18 cellular contexts compared by ENCODE assay signal in genomic region chr6:20866940-20867630, GRCh38.
DNase-seq lines count a peak whose midpoint lies in the region; ATAC-seq, FAIRE-seq and TF ChIP-seq lines count a peak whose summit lies in the region.
"Had no signal": no experiment of that assay in that cellular context is flagged by ENCODE, and none has a peak within 500 bp of the region (broad histone marks: within the 10 kb centered on the region; RNA-seq: fewer than 3 reads in every experiment).

No MANE protein-coding gene starts in this region.

- H3K14ac ChIP-seq in mesenchymal stem cell (ENCODE audit: low read length in 2 of 2), result no peak overlapping the region

- H3K79me2 ChIP-seq in astrocyte (ENCODE audit: insufficient read depth, low read length), result no peaks in the 10 kb centered on the region

- no peak overlapping the region for H2BK120ac ChIP-seq in mesenchymal stem cell (ENCODE audit: low read depth, low read length)

- H2BK5ac ChIP-seq in mesenchymal stem cell (ENCODE audit: low read depth, low read length, poor library complexity, severe bottlenecking), result no peak overlapping the region

- peak overlapping the region; percentile 48 for H3K27ac Mint-ChIP-seq in astrocyte (ENCODE audit: unreplicated experiment)

- no peak for ATAC-seq in GM18520 (IDR thresholded peaks at IDR 0.05; ENCODE audit: unreplicated experiment)
- ATAC-seq: gastroesophageal sphincter; stimulated activated naive CD8-positive, alpha-beta T cell treated with anti-CD3 and anti-CD28 coated beads, Interleukin-15, Interleukin-2, amounts not matched to agents 100 U/mL and 50 U/mL, for 24 hours had no signal

- no peak overlapping the region for H3K23ac ChIP-seq in mesenchymal stem cell (ENCODE audit: low read length in 2 of 2)

- peak overlapping the region; percentile 26 for H3K4me2 ChIP-seq in astrocyte (ENCODE audit: low read length)
- H3K4me2 ChIP-seq in mesenchymal stem cell (ENCODE audit: low read length, poor library complexity, severe bottlenecking), result no peak overlapping the region

- H3K36me3 Mint-ChIP-seq in astrocyte (ENCODE audit: low read depth, unreplicated experiment), result no peaks in the 10 kb centered on the region

- H4K91ac ChIP-seq in mesenchymal stem cell (ENCODE audit: low read length), result no peak overlapping the region

- H3K9ac ChIP-seq in astrocyte (ENCODE audit: low read length) (no peak overlapping the region), mesenchymal stem cell (ENCODE audit: low read length) (peak overlapping the region; percentile 7)

- no peaks in the 10 kb centered on the region for H3K36me3 ChIP-seq in astrocyte (ENCODE audit: insufficient read depth, low read length)
- no peaks in the 10 kb centered on the region for H3K36me3 ChIP-seq in mesenchymal stem cell (ENCODE audit: control insufficient read depth in 1 of 2, insufficient read depth in 2 of 2, low read depth in 1 of 2, low read length in 2 of 2)
- H3K36me3 ChIP-seq: breast epithelium, gastroesophageal sphincter, uterus had no signal

- peaks cover 12% of the 10 kb centered on the region for H3K4me1 Mint-ChIP-seq in astrocyte (ENCODE audit: low read depth, unreplicated experiment)

- H3K4me3 ChIP-seq in astrocyte (ENCODE audit: insufficient read depth, low read depth, low read length), result no peak overlapping the region
- H3K4me3 ChIP-seq in mesenchymal stem cell (ENCODE audit: insufficient read depth in 1 of 2, low read depth in 1 of 2, low read length in 2 of 2), result no peak overlapping the region
- H3K4me3 ChIP-seq: breast epithelium, gastroesophageal sphincter, uterus had no signal

- no peaks in the 10 kb centered on the region for H3K27me3 Mint-ChIP-seq in astrocyte (ENCODE audit: low read depth, unreplicated experiment)

- peak overlapping the region in 1 of 2 experiments; percentile 34 for H3K18ac ChIP-seq in mesenchymal stem cell (ENCODE audit: low read depth in 1 of 2, low read length in 2 of 2)

- WGBS in mesenchymal stem cell, result 43% methylated on average over 6 of the region's 7 CpGs

- peak; percentile 32 for DNase-seq in DMS53 (lab: John Stamatoyannopoulos, UW)
- no peak for DNase-seq in DMS53 treated with DMSO at 0.1 percent for 48 hours (lab: John Stamatoyannopoulos, UW; ENCODE audit: unreplicated experiment)
- peak; percentile 45 for DNase-seq in NCI-H1436 (lab: John Stamatoyannopoulos, UW)
- DNase-seq in astrocyte (ENCODE audit: low read depth), result peak; percentile 49
- peak; percentile 38 for DNase-seq in mesenchymal stem cell
- DNase-seq in cerebellum (ENCODE audit: low spot score), result no peak
- no peak for DNase-seq in HK-2 (ENCODE audit: unreplicated experiment)
- DNase-seq: 8988T; activated naive CD4-positive, alpha-beta T cell; GF-D8; KBM-7; NCI-H2029; nucleus accumbens; stimulated activated naive CD8-positive, alpha-beta T cell treated with anti-CD3 and anti-CD28 coated beads, Interleukin-15, Interleukin-2, amounts not matched to agents 100 U/mL and 50 U/mL, for 24 hours; uterus had no signal

- no peaks in the 10 kb centered on the region for H4K20me1 ChIP-seq in astrocyte (ENCODE audit: insufficient read depth, low read length)

- H4K8ac ChIP-seq in mesenchymal stem cell (ENCODE audit: low read length), result no peak overlapping the region

- H2BK15ac ChIP-seq in mesenchymal stem cell (ENCODE audit: low read depth, poor library complexity, severe bottlenecking), result no peak overlapping the region

- H2AK5ac ChIP-seq in mesenchymal stem cell (ENCODE audit: low read length, severe bottlenecking), result no peak overlapping the region

- H3K9me3 ChIP-seq in astrocyte (ENCODE audit: insufficient read depth, low read depth, low read length) (no peaks in the 10 kb centered on the region), mesenchymal stem cell (ENCODE audit: control insufficient read depth, low read length) (no peaks in the 10 kb centered on the region)
- H3K9me3 ChIP-seq: breast epithelium, gastroesophageal sphincter, uterus had no signal

- no peak for TF ChIP-seq CTCF in astrocyte (IDR thresholded peaks at IDR 0.05; ENCODE audit: insufficient read depth, low read depth, low read length)

- no peak overlapping the region for H2AFZ ChIP-seq in astrocyte (ENCODE audit: low read depth, low read length)
- no peak overlapping the region for H2AFZ ChIP-seq in mesenchymal stem cell (ENCODE audit: low read depth, low read length)

- peak overlapping the region in 1 of 2 experiments; percentile 7 for H3K4ac ChIP-seq in mesenchymal stem cell (ENCODE audit: low read depth in 1 of 2, low read length in 2 of 2)

- H3K9me3 Mint-ChIP-seq in astrocyte (ENCODE audit: unreplicated experiment), result no peaks in the 10 kb centered on the region

- peaks cover 3% of the 10 kb centered on the region for H3K79me1 ChIP-seq in mesenchymal stem cell (replicated peaks; ENCODE audit: low read length, poor library complexity, severe bottlenecking)

- H3K4me1 ChIP-seq in astrocyte (ENCODE audit: insufficient read depth, low read length), result peaks cover 4% of the 10 kb centered on the region
- H3K4me1 ChIP-seq in mesenchymal stem cell (ENCODE audit: control insufficient read depth, insufficient read depth, low read depth, low read length), result peaks cover 3% of the 10 kb centered on the region
- H3K4me1 ChIP-seq: breast epithelium, gastroesophageal sphincter, uterus had no signal

- no peak overlapping the region for H3K4me3 Mint-ChIP-seq in astrocyte (ENCODE audit: unreplicated experiment)

- H3K27ac ChIP-seq in astrocyte (ENCODE audit: low read depth, low read length) (peak overlapping the region; percentile 10), mesenchymal stem cell (ENCODE audit: low read length, poor library complexity, severe bottlenecking) (peak overlapping the region; percentile 84)
- H3K27ac ChIP-seq: breast epithelium, gastroesophageal sphincter, uterus had no signal

- FAIRE-seq in astrocyte (lab: Jason Lieb, UNC), result peak; percentile 91

- peak overlapping the region in 1 of 2 experiments; percentile 29 for H2BK12ac ChIP-seq in mesenchymal stem cell (ENCODE audit: low read length in 2 of 2)

- H3K27me3 ChIP-seq in astrocyte (ENCODE audit: insufficient read depth, low read length) (no peaks in the 10 kb centered on the region), mesenchymal stem cell (ENCODE audit: control insufficient read depth in 1 of 2, insufficient read depth in 1 of 2, low read length in 2 of 2) (no peaks in the 10 kb centered on the region)
- H3K27me3 ChIP-seq: breast epithelium, gastroesophageal sphincter, uterus had no signal

Comparison
In these comparisons a context has a peak if more than half of its experiments do, and no peak if none do; other contexts are left out.
1. DNase-seq: peak in DMS53 (single experiment), NCI-H1436 (single experiment), astrocyte (single experiment) and mesenchymal stem cell (single experiment); none in DMS53 treated with DMSO at 0.1 percent for 48 hours (single experiment), cerebellum (single experiment) and HK-2 (single experiment).